10 cellular contexts compared by ENCODE assay signal in the genomic region with DNA sequence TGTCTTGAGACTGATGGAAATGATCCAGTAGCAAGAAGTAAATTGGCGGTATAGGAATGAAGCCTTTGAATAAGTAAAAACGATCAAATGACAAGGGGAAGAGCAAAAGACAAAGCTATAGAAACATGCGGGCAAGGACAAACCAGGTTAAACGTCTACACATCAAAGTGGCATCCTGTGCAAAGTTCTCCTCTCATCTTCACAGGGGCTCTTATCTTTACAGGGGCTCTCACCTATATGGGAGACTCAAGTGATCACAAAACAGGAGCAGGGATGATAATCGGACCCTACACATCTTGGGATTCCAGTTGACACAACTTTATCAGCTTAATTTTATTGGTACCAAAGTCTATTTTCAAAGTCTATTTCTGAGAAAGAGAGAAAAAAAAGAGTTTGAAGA.
"Had no signal": no experiment of that assay in that cellular context is flagged by ENCODE, and none has a peak within 500 bp of the region (broad histone marks: within the 10 kb centered on the region; RNA-seq: fewer than 3 reads in every experiment).

No MANE protein-coding gene starts in this region.

- ATAC-seq: GM23338, HCT116 had no signal

- H3K27ac ChIP-seq: GM23248 had no signal

- H3K36me3 ChIP-seq: HAP-1 had no signal

- H3K4me1 Mint-ChIP-seq: GM23338 had no signal

- H3K4me3 Mint-ChIP-seq: GM23338, HFFc6 had no signal

- FAIRE-seq: H1, H54 had no signal

- H3K4me3 ChIP-seq: GM23248, GM23338, HAP-1 had no signal

- H3K9me3 ChIP-seq: HAP-1 had no signal

- DNase-seq: GM23248, GOT3, H7, HCEC 1CT had no signal

- H3K4me2 ChIP-seq: GM23338 had no signal

- H3K27ac Mint-ChIP-seq: GM23338, HFFc6 had no signal

- H3K9ac ChIP-seq: GM23248 had no signal

- H2AFZ ChIP-seq: GM23248, GM23338 had no signal

- H3K9me3 Mint-ChIP-seq: HFFc6 had no signal
